In genomic region chr12:13196302-13196921, GRCh38 we compare ENCODE assay signal across 8 cellular contexts. TPM values are rescaled to one million over a fixed set of nuclear protein-coding genes. Genes with fewer than 3 reads are reported as not detected.
DNase-seq lines count a peak whose midpoint lies in the region; TF ChIP-seq lines count a peak whose summit lies in the region.

A gene with protein sequence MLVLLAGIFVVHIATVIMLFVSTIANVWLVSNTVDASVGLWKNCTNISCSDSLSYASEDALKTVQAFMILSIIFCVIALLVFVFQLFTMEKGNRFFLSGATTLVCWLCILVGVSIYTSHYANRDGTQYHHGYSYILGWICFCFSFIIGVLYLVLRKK (plus strand): TSS chr12:13196726. CDS start chr12:13211511, 14,785 bp downstream.

- CTCF ChIA-PET in activated CD4-positive, alpha-beta memory T cell treated with anti-CD3 and anti-CD28 coated beads for 36 hours (lab: Charles Lee) = interaction anchor here (0.6 to 4.1 kb wide), 6 partner anchors 10 to 98 kb away, joined by 3 to 39 read pairs (median 8); no protein-coding TSS in a partner anchor

- H4K5ac ChIP-seq in mesendoderm (ENCODE audit: low read length) = no peak within 1 kb of the TSS

- DNase-seq in GDM1 (lab: John Stamatoyannopoulos, UW) (peak; percentile 45), HCEC 1CT (peak; percentile 99), MV-4-11 (lab: John Stamatoyannopoulos, UW) (peak; percentile 95), dorsolateral prefrontal cortex (peak in 9 of 10 donors; percentile 22 to 89 (median 77)), mesendoderm (peak; percentile 88), NCI-H128 (lab: John Stamatoyannopoulos, UW; ENCODE audit: unreplicated experiment) (no peak)
- DNase-seq in activated CD4-positive, alpha-beta memory T cell treated with anti-CD3 and anti-CD28 coated beads for 36 hours = peak; percentile 89
- DNase-seq in stimulated activated CD8-positive, alpha-beta memory T cell treated with anti-CD3 and anti-CD28 coated beads, Interleukin-15, amount 100 ng/mL, for 1 hour (ENCODE audit: low read depth) = peak; percentile 48

- H3K27ac ChIP-seq in dorsolateral prefrontal cortex (peak within 1 kb of the TSS in 58 of 59 donors; percentile 17 to 91 (median 80)), mesendoderm (ENCODE audit: low read depth, low read length) (no peak within 1 kb of the TSS)

- H3K4me2 ChIP-seq in mesendoderm (ENCODE audit: low read length) = no peak within 1 kb of the TSS

- peak within 1 kb of the TSS; percentile 79 for H3K27ac Mint-ChIP-seq in activated CD4-positive, alpha-beta memory T cell treated with anti-CD3 and anti-CD28 coated beads for 36 hours

- H3K23ac ChIP-seq in mesendoderm (ENCODE audit: low read length) = no peak within 1 kb of the TSS

- H3K27me3 Mint-ChIP-seq in activated CD4-positive, alpha-beta memory T cell treated with anti-CD3 and anti-CD28 coated beads for 36 hours = peaks cover 4% of the 10 kb centered on the region

- no peaks in the 10 kb centered on the region for H3K79me2 ChIP-seq in mesendoderm (ENCODE audit: control insufficient read depth, insufficient read depth, low read length)

- no peaks in the 10 kb centered on the region for H3K36me3 Mint-ChIP-seq in activated CD4-positive, alpha-beta memory T cell treated with anti-CD3 and anti-CD28 coated beads for 36 hours

- H3K4me3 Mint-ChIP-seq in activated CD4-positive, alpha-beta memory T cell treated with anti-CD3 and anti-CD28 coated beads for 36 hours = peak within 1 kb of the TSS; percentile 83

- no peak within 1 kb of the TSS for H2BK5ac ChIP-seq in mesendoderm (ENCODE audit: low read length)

- no peaks in the 10 kb centered on the region for H3K79me1 ChIP-seq in mesendoderm (ENCODE audit: low read length)

- no peak within 1 kb of the TSS for H3K56ac ChIP-seq in mesendoderm (ENCODE audit: low read length)

- H3K18ac ChIP-seq in mesendoderm (ENCODE audit: low read length) = no peak within 1 kb of the TSS

- peak in 3 of 56 donors; percentile 11 to 34 (median 12) for TF ChIP-seq CTCF in dorsolateral prefrontal cortex (IDR thresholded peaks at IDR 0.05 in 54 of 56, conservative IDR thresholded peaks at IDR 0.05 in 2 of 56; ENCODE audit: low read depth in 1 of 56, partially characterized antibody in 56 of 56)

- peak within 1 kb of the TSS; percentile 7 to 67 (median 45) for H3K4me3 ChIP-seq in dorsolateral prefrontal cortex
- H3K4me3 ChIP-seq in mesendoderm (ENCODE audit: low read length) = no peak within 1 kb of the TSS

- intact Hi-C loops in activated CD4-positive, alpha-beta memory T cell treated with anti-CD3 and anti-CD28 coated beads for 36 hours (cut with micrococcal nuclease) = loop anchor here (1.0 to 5.0 kb wide), 8 partner anchors 10 to 1171 kb away; partner anchors contain the start of genes ATF7IP, GSG1 and HEBP1
- intact Hi-C loops in dorsolateral prefrontal cortex (cut with DNase I) = no loop called here

- no CpG with 5 or more reads among the region's 10 CpGs for WGBS in mesendoderm (ENCODE audit: extremely low coverage, insufficient coverage, low lambda C conversion rate)

- H3K4me1 Mint-ChIP-seq in activated CD4-positive, alpha-beta memory T cell treated with anti-CD3 and anti-CD28 coated beads for 36 hours (ENCODE audit: low read depth) = peaks cover 29% of the 10 kb centered on the region

- no peak within 1 kb of the TSS for H2BK120ac ChIP-seq in mesendoderm (ENCODE audit: low read depth, low read length)

- no peaks in the 10 kb centered on the region for H3K9me3 Mint-ChIP-seq in activated CD4-positive, alpha-beta memory T cell treated with anti-CD3 and anti-CD28 coated beads for 36 hours

- H3K36me3 ChIP-seq in mesendoderm (ENCODE audit: control insufficient read depth, insufficient read depth, low read length) = no peaks in the 10 kb centered on the region

- peaks cover 2% of the 10 kb centered on the region for H3K4me1 ChIP-seq in mesendoderm (ENCODE audit: control insufficient read depth, low read depth, low read length)

- H3K4ac ChIP-seq in mesendoderm (ENCODE audit: low read depth, low read length) = no peak within 1 kb of the TSS

- POLR2A ChIA-PET in activated CD4-positive, alpha-beta memory T cell treated with anti-CD3 and anti-CD28 coated beads for 36 hours (lab: Charles Lee) = interaction anchor here (0.6 to 2.6 kb wide), 16 partner anchors 9 to 1169 kb away, joined by 3 to 17 read pairs (median 4); partner anchors contain the start of genes ATF7IP and GSG1

- no peak within 1 kb of the TSS for H4K8ac ChIP-seq in mesendoderm (ENCODE audit: low read depth, low read length)

- H3K9ac ChIP-seq in mesendoderm (ENCODE audit: low read length) = no peak within 1 kb of the TSS

- H2BK15ac ChIP-seq in mesendoderm (replicated peaks; ENCODE audit: low read depth) = no peak within 1 kb of the TSS

- H3K27me3 ChIP-seq in dorsolateral prefrontal cortex (no peaks in the 10 kb centered on the region), mesendoderm (ENCODE audit: insufficient read depth, low read length, poor library complexity) (no peaks in the 10 kb centered on the region)

- no peak within 1 kb of the TSS for H2AK5ac ChIP-seq in mesendoderm (ENCODE audit: low read length)

RNA-seq across cellular contexts. Expression of the gene that starts here (rescaled TPM):
- total RNA-seq in activated CD4-positive, alpha-beta memory T cell treated with anti-CD3 and anti-CD28 coated beads for 36 hours = 10 to 100 TPM; 54.4 to 57.3 TPM
- 100 to 1,000 TPM in 8 of 120 experiments, 10 to 100 TPM in 109, 1 to 10 TPM in 3; 6.7 to 201 (median 32.3) TPM for total RNA-seq in dorsolateral prefrontal cortex
- polyA plus RNA-seq in mesendoderm (2013, experiment 1 of 2) = 0.45 TPM
- polyA plus RNA-seq in mesendoderm (2013, experiment 2 of 2) = 0.13 TPM
